In genomic region chr20:54122189-54122588, GRCh38 we compare ENCODE assay signal across 12 cellular contexts. TPM values are rescaled to one million over a fixed set of nuclear protein-coding genes. Genes with fewer than 3 reads are reported as not detected.
DNase-seq lines count a peak whose midpoint lies in the region; ATAC-seq and TF ChIP-seq lines count a peak whose summit lies in the region.
"Had no signal": no experiment of that assay in that cellular context is flagged by ENCODE, and none has a peak within 500 bp of the region (broad histone marks: within the 10 kb centered on the region; RNA-seq: fewer than 3 reads in every experiment).

No MANE protein-coding gene starts in this region.

- H3K9me3 Mint-ChIP-seq in naive thymus-derived CD4-positive, alpha-beta T cell, result no peaks in the 10 kb centered on the region

- 0 out of 2 replicates have a peak overlapping the region, but pooled peaks have one; percentile 50 for H3K27ac ChIP-seq in IMR-90 (ENCODE audit: insufficient read depth, low read length)
- peak overlapping the region; percentile 99 for H3K27ac ChIP-seq in smooth muscle cell (ENCODE audit: low read depth)
- H3K27ac ChIP-seq in naive thymus-derived CD4-positive, alpha-beta T cell (ENCODE audit: low read depth, low read length), result no peak overlapping the region
- H3K27ac ChIP-seq: cardiac muscle cell, gastrocnemius medialis had no signal

- peaks cover 10% of the 10 kb centered on the region for H3K4me1 ChIP-seq in IMR-90 (ENCODE audit: control insufficient read depth, insufficient read depth, low read length)
- peaks cover 10% of the 10 kb centered on the region for H3K4me1 ChIP-seq in smooth muscle cell (ENCODE audit: low read depth)
- H3K4me1 ChIP-seq in naive thymus-derived CD4-positive, alpha-beta T cell (ENCODE audit: control insufficient read depth in 2 of 2, insufficient read depth in 2 of 2, low read length in 2 of 2), result no peaks in the 10 kb centered on the region
- H3K4me1 ChIP-seq: gastrocnemius medialis had no signal

- H2BK20ac ChIP-seq in IMR-90 (ENCODE audit: low read depth, low read length), result 0 out of 2 replicates have a peak overlapping the region, but pooled peaks have one; percentile 59

- H4K5ac ChIP-seq in IMR-90 (ENCODE audit: low read depth, low read length), result no peak overlapping the region

- H3K27me3 ChIP-seq in IMR-90 (ENCODE audit: control insufficient read depth, insufficient read depth, low read length) (no peaks in the 10 kb centered on the region), smooth muscle cell (ENCODE audit: low read depth) (no peaks in the 10 kb centered on the region)
- no peaks in the 10 kb centered on the region for H3K27me3 ChIP-seq in naive thymus-derived CD4-positive, alpha-beta T cell (ENCODE audit: control insufficient read depth in 2 of 2, insufficient read depth in 2 of 2, low read length in 2 of 2)
- H3K27me3 ChIP-seq: cardiac muscle cell, gastrocnemius medialis had no signal

- H2AK5ac ChIP-seq in IMR-90 (ENCODE audit: low read depth, low read length), result peak overlapping the region; percentile 60; the same call in 1 of the 2 replicates

- in situ Hi-C loops in IMR-90 (cut with MboI; ENCODE audit: low sequenced_read_pairs), result no loop called here

- H3K9me3 ChIP-seq in IMR-90 (ENCODE audit: control insufficient read depth, insufficient read depth, low read length) (no peaks in the 10 kb centered on the region), smooth muscle cell (replicated peaks; ENCODE audit: low read depth) (no peaks in the 10 kb centered on the region)
- no peaks in the 10 kb centered on the region for H3K9me3 ChIP-seq in naive thymus-derived CD4-positive, alpha-beta T cell (ENCODE audit: control insufficient read depth in 2 of 3, low read length in 3 of 3)
- H3K9me3 ChIP-seq: gastrocnemius medialis had no signal

- H3K4me2 ChIP-seq in IMR-90 (ENCODE audit: low read depth, low read length) (peak overlapping the region; percentile 72; the same call in 1 of the 2 replicates), smooth muscle cell (peak overlapping the region; percentile 64)

- no peak overlapping the region for H4K91ac ChIP-seq in IMR-90 (ENCODE audit: insufficient read depth, low read depth, low read length)

- CTCF ChIA-PET in IMR-90 (lab: Yijun Ruan, JAX), result no interaction called here
- CTCF ChIA-PET in naive thymus-derived CD4-positive, alpha-beta T cell (lab: Charles Lee), result interaction anchor here (0.6 kb wide), 1 partner anchor 100 kb away, joined by 3 read pairs; no protein-coding TSS in a partner anchor

- H2BK15ac ChIP-seq in IMR-90 (ENCODE audit: low read depth, low read length), result no peak overlapping the region

- no peak overlapping the region for H2AFZ ChIP-seq in IMR-90 (replicated peaks; ENCODE audit: low read length, poor library complexity)
- no peak overlapping the region for H2AFZ ChIP-seq in smooth muscle cell (ENCODE audit: low read depth)

- H3K56ac ChIP-seq in IMR-90 (ENCODE audit: extremely low read depth, insufficient read depth, low read length), result no peak overlapping the region

- no peaks in the 10 kb centered on the region for H4K20me1 ChIP-seq in IMR-90 (ENCODE audit: insufficient read depth, low read length)
- H4K20me1 ChIP-seq in smooth muscle cell (ENCODE audit: low read depth), result no peaks in the 10 kb centered on the region

- no peaks in the 10 kb centered on the region for H3K4me1 Mint-ChIP-seq in naive thymus-derived CD4-positive, alpha-beta T cell

- POLR2A ChIA-PET in IMR-90 (lab: Charles Lee; ENCODE audit: unreplicated experiment), result no interaction called here
- POLR2A ChIA-PET in naive thymus-derived CD4-positive, alpha-beta T cell (lab: Charles Lee), result no interaction called here

- H3K9me1 ChIP-seq in IMR-90 (ENCODE audit: insufficient read depth, low read length), result peaks cover 10% of the 10 kb centered on the region

- no peak overlapping the region for H3K4me3 Mint-ChIP-seq in naive thymus-derived CD4-positive, alpha-beta T cell

- H3K18ac ChIP-seq in IMR-90 (ENCODE audit: low read depth, low read length), result peak overlapping the region; percentile 69; the same call in 1 of the 2 replicates

- H3K9ac ChIP-seq in IMR-90 (ENCODE audit: low read depth, low read length) (no peak overlapping the region), smooth muscle cell (ENCODE audit: low read depth) (peak overlapping the region; percentile 88)

- no peak for TF ChIP-seq RAD21 in IMR-90 (IDR thresholded peaks at IDR 0.05; ENCODE audit: low read length)

- intact Hi-C loops in IMR-90 (cut with micrococcal nuclease), result no loop called here
- intact Hi-C loops in naive thymus-derived CD4-positive, alpha-beta T cell (cut with micrococcal nuclease), result no loop called here

- H3K23ac ChIP-seq in IMR-90 (ENCODE audit: low read depth, low read length), result no peak overlapping the region

- TF ChIP-seq POLR2A in IMR-90 (IDR thresholded peaks at IDR 0.05; ENCODE audit: low read depth, low read length), result no peak

- H3K27ac Mint-ChIP-seq in naive thymus-derived CD4-positive, alpha-beta T cell, result no peak overlapping the region

- dilution Hi-C loops in IMR-90 (cut with HindIII; ENCODE audit: low sequenced_read_pairs, unreplicated experiment), result no loop called here

- H4K8ac ChIP-seq in IMR-90 (ENCODE audit: low read depth in 2 of 2, low read length in 2 of 2), result no peak overlapping the region; a peak in 1 of 4 replicates

- no peak overlapping the region for H2AK9ac ChIP-seq in IMR-90 (replicated peaks; ENCODE audit: low read depth, low read length, poor library complexity)

- no peaks in the 10 kb centered on the region for H3K79me2 ChIP-seq in smooth muscle cell (ENCODE audit: low read depth)

- no peak for TF ChIP-seq CTCF in IMR-90 (conservative IDR thresholded peaks at IDR 0.05; ENCODE audit: low read depth, low read length)
- TF ChIP-seq CTCF in epithelial cell of esophagus (IDR thresholded peaks at IDR 0.05; ENCODE audit: insufficient read depth, low read depth, low read length, missing control alignments), result no peak
- no peak for TF ChIP-seq CTCF in smooth muscle cell (IDR thresholded peaks at IDR 0.05; ENCODE audit: borderline replicate concordance, insufficient read depth, poor library complexity, severe bottlenecking)

- WGBS in IMR-90 (ENCODE audit: extremely low coverage in 2 of 2, insufficient read length in 1 of 2), 2 experiments, result no CpG with 5 or more reads among the region's 1 CpG
- 10% methylated on average over 1 of the region's 1 CpG for WGBS in smooth muscle cell (ENCODE audit: low lambda C conversion rate)

- peaks cover 18% of the 10 kb centered on the region for H3F3A ChIP-seq in smooth muscle cell (ENCODE audit: low read depth)

- H3K4me3 ChIP-seq in IMR-90 (ENCODE audit: insufficient read depth, low read depth, low read length), result no peak overlapping the region
- H3K4me3 ChIP-seq in epithelial cell of esophagus (ENCODE audit: low read length), result no peak overlapping the region
- no peak overlapping the region for H3K4me3 ChIP-seq in smooth muscle cell
- no peak overlapping the region for H3K4me3 ChIP-seq in naive thymus-derived CD4-positive, alpha-beta T cell (ENCODE audit: low read length)
- H3K4me3 ChIP-seq: cardiac muscle cell, gastrocnemius medialis had no signal

- H2BK120ac ChIP-seq in IMR-90 (ENCODE audit: low read depth, low read length), result no peak overlapping the region; the same call in 1 of the 2 replicates

- H2BK5ac ChIP-seq in IMR-90 (ENCODE audit: low read depth, low read length, poor library complexity, severe bottlenecking), result peak overlapping the region; percentile 68

- no peaks in the 10 kb centered on the region for H3K36me3 Mint-ChIP-seq in naive thymus-derived CD4-positive, alpha-beta T cell

- ATAC-seq in GM21390 (IDR thresholded peaks at IDR 0.05; ENCODE audit: unreplicated experiment), result peak; percentile 50
- ATAC-seq in IMR-90 (ENCODE audit: low read depth), result peak; percentile 34; the same call in 1 of the 2 replicates
- ATAC-seq in naive thymus-derived CD4-positive, alpha-beta T cell, result no peak
- no peak for ATAC-seq in GM21360 (IDR thresholded peaks at IDR 0.05; ENCODE audit: unreplicated experiment)
- ATAC-seq: gastrocnemius medialis had no signal

- peaks cover 0 to 3% (median 0%) of the 10 kb centered on the region in 5 donors for H3K27me3 Mint-ChIP-seq in naive thymus-derived CD4-positive, alpha-beta T cell

- H3K36me3 ChIP-seq in IMR-90 (ENCODE audit: control insufficient read depth, insufficient read depth, low read length) (no peaks in the 10 kb centered on the region), smooth muscle cell (ENCODE audit: low read depth) (no peaks in the 10 kb centered on the region)
- no peaks in the 10 kb centered on the region for H3K36me3 ChIP-seq in naive thymus-derived CD4-positive, alpha-beta T cell (ENCODE audit: control insufficient read depth in 2 of 3, insufficient read depth in 3 of 3, low read length in 3 of 3)
- H3K36me3 ChIP-seq: cardiac muscle cell, gastrocnemius medialis had no signal

- H3K79me1 ChIP-seq in IMR-90 (ENCODE audit: low read depth in 1 of 2, low read length in 2 of 2), result no peaks in the 10 kb centered on the region

- peak overlapping the region; percentile 59; the same call in 1 of the 2 replicates for H3K4ac ChIP-seq in IMR-90 (ENCODE audit: low read depth, low read length)

- BruUV-seq in IMR-90 (replicated peaks; lab: Mats Ljungman, UMichigan), result no TSS peak

- no peak overlapping the region; the same call in 1 of the 2 replicates for H3K14ac ChIP-seq in IMR-90 (replicated peaks; ENCODE audit: low read depth, low read length)

- DNase-seq in IMR-90 (peak; percentile 68), epithelial cell of esophagus (ENCODE audit: low read depth) (peak; percentile 74), smooth muscle cell (lab: John Stamatoyannopoulos, UW; ENCODE audit: unreplicated experiment) (no peak), NCI-H1694 (lab: John Stamatoyannopoulos, UW) (no peak), NCI-H187 treated with DMSO at 0.1 percent for 48 hours (lab: John Stamatoyannopoulos, UW) (no peak)
- no peak for DNase-seq in naive thymus-derived CD4-positive, alpha-beta T cell
- DNase-seq: DMS79, gastrocnemius medialis, NCI-H2081 had no signal

TF ChIP-seq in IMR-90, 13 proteins besides CTCF, POLR2A, EP300 and RAD21 (continues in another document):
- no peak for TF ChIP-seq NFE2L2 (IDR thresholded peaks at IDR 0.05; ENCODE audit: low read depth, low read length)

RNA-seq across cellular contexts. Expression of gene CYP24A1, which starts 51.6 kb away (rescaled TPM):
- total RNA-seq in IMR-90 (2012; rRNA removed), result not detected in 2 replicates
- polyA plus RNA-seq in IMR-90 (2012; rRNA removed), result not detected in 2 replicates
- not detected in 2 replicates for polyA plus RNA-seq in IMR-90 (2012; cell fraction: cytosol; rRNA removed)
- not detected in 2 replicates for polyA plus RNA-seq in IMR-90 (2012; cell fraction: nucleus; rRNA removed; ENCODE audit: low replicate concordance)
- 18.0 and 23.6 TPM in 2 replicates for total RNA-seq in smooth muscle cell
- 0.70 and 2.9 TPM in 2 replicates for polyA plus RNA-seq in smooth muscle cell
- total RNA-seq in naive thymus-derived CD4-positive, alpha-beta T cell, result under 1 TPM in 1 of 5 experiments, not detected in 4; 0.78 TPM
- polyA plus RNA-seq in naive thymus-derived CD4-positive, alpha-beta T cell, result not detected
- total RNA-seq: cardiac muscle cell had no signal
- polyA plus RNA-seq: cardiac muscle cell had no signal

RNA-seq across cellular contexts. Expression of gene BCAS1, which starts 51.8 kb away (rescaled TPM):
- total RNA-seq in IMR-90 (2012; rRNA removed) (under 0.01 TPM in 2 replicates), smooth muscle cell (0.09 and 0.18 TPM in 2 replicates)
- polyA plus RNA-seq in IMR-90 (2012; rRNA removed) (not detected in 2 replicates), smooth muscle cell (0.15 and 0.43 TPM in 2 replicates)
- not detected in 2 replicates for polyA plus RNA-seq in IMR-90 (2012; cell fraction: cytosol; rRNA removed)
- not detected in 2 replicates for polyA plus RNA-seq in IMR-90 (2012; cell fraction: nucleus; rRNA removed; ENCODE audit: low replicate concordance)
- total RNA-seq in naive thymus-derived CD4-positive, alpha-beta T cell, result under 1 TPM in 2 of 5 experiments, not detected in 3; 0.10 to 0.16 TPM
- polyA plus RNA-seq in naive thymus-derived CD4-positive, alpha-beta T cell, result under 1 TPM in 1 of 2 donors, not detected in 1; 0.05 TPM
- total RNA-seq: cardiac muscle cell had no signal
- polyA plus RNA-seq: cardiac muscle cell had no signal

Comparison
In these comparisons a context has a peak if more than half of its experiments do, and no peak if none do; other contexts are left out.
1. ATAC-seq: peak in GM21390 (single experiment) and IMR-90 (single experiment); none in naive thymus-derived CD4-positive, alpha-beta T cell (single experiment) and GM21360 (single experiment).
2. DNase-seq: peak in IMR-90 (single experiment) and epithelial cell of esophagus (single experiment); none in smooth muscle cell (single experiment), NCI-H1694 (single experiment), naive thymus-derived CD4-positive, alpha-beta T cell (0 of 9) and NCI-H187 treated with DMSO at 0.1 percent for 48 hours (single experiment).
3. RNA of gene CYP24A1, which starts 51.6 kb away (total RNA-seq): 18.0 to 23.6 TPM in smooth muscle cell; not detected in IMR-90 and 0.78 TPM in naive thymus-derived CD4-positive, alpha-beta T cell; every median in the first group is over 10 times any median in the second.